ENCODE assay signal across 9 cellular contexts in the genomic region with DNA sequence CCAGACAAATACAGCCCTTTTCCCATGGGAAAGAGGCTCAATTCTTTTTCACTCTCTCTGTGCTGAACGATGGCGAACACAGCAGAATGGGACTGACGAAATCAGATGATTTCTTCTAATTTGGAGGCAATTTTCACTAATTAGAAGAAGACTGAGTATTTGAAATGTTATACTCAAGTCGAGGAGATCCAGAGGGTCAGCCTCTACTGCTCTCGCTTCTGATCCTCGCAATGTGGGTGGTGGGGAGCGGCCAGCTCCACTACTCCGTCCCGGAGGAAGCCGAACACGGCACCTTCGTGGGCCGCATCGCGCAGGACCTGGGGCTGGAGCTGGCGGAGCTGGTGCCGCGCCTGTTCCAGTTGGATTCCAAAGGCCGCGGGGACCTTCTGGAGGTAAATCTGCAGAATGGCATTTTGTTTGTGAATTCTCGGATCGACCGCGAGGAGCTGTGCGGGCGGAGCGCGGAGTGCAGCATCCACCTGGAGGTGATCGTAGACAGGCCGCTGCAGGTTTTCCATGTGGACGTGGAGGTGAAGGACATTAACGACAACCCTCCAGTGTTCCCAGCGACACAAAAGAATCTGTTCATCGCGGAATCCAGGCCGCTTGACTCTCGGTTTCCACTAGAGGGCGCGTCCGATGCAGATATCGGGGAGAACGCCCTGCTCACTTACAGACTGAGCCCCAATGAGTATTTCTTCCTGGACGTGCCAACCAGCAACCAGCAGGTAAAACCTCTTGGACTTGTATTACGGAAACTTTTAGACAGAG. TPM values are rescaled to one million over a fixed set of nuclear protein-coding genes. Genes with fewer than 3 reads are reported as not detected.
DNase-seq lines count a peak whose midpoint lies in the region; ATAC-seq, FAIRE-seq and TF ChIP-seq lines count a peak whose summit lies in the region.
"Not testable (repeated sequence)": the region's sequence is repeated elsewhere in the genome, so short reads cannot be mapped to it uniquely, and the experiment has no call there.
"Had no signal": no experiment of that assay in that cellular context is flagged by ENCODE, and none has a peak within 500 bp of the region (broad histone marks: within the 10 kb centered on the region; RNA-seq: fewer than 3 reads in every experiment).

A gene with protein sequence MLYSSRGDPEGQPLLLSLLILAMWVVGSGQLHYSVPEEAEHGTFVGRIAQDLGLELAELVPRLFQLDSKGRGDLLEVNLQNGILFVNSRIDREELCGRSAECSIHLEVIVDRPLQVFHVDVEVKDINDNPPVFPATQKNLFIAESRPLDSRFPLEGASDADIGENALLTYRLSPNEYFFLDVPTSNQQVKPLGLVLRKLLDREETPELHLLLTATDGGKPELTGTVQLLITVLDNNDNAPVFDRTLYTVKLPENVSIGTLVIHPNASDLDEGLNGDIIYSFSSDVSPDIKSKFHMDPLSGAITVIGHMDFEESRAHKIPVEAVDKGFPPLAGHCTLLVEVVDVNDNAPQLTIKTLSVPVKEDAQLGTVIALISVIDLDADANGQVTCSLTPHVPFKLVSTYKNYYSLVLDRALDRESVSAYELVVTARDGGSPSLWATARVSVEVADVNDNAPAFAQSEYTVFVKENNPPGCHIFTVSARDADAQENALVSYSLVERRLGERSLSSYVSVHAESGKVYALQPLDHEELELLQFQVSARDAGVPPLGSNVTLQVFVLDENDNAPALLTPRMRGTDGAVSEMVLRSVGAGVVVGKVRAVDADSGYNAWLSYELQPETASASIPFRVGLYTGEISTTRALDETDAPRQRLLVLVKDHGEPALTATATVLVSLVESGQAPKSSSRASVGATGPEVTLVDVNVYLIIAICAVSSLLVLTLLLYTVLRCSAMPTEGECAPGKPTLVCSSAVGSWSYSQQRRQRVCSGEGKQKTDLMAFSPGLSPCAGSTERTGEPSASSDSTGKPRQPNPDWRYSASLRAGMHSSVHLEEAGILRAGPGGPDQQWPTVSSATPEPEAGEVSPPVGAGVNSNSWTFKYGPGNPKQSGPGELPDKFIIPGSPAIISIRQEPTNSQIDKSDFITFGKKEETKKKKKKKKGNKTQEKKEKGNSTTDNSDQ (plus strand): TSS at position 51 of the 771 bp plus-strand sequence. CDS start 114 bp downstream, at position 165.

- TF ChIP-seq CTCF in astrocyte (IDR thresholded peaks at IDR 0.05; ENCODE audit: insufficient read depth, low read depth, low read length); glutamatergic neuron (IDR thresholded peaks at IDR 0.05; ENCODE audit: partially characterized antibody, unreplicated experiment); HepG2 (CRISPR knock-in tag; IDR thresholded peaks at IDR 0.05): not testable (repeated sequence)
- TF ChIP-seq CTCF in dorsolateral prefrontal cortex (IDR thresholded peaks at IDR 0.05 in 54 of 56, conservative IDR thresholded peaks at IDR 0.05 in 2 of 56; ENCODE audit: low read depth in 1 of 56, partially characterized antibody in 56 of 56) (peak in 2 of 56 donors; percentile 11 to 20), smooth muscle cell (IDR thresholded peaks at IDR 0.05; ENCODE audit: borderline replicate concordance, insufficient read depth, poor library complexity, severe bottlenecking) (peak; percentile 13)

- not testable (repeated sequence) for H3K4me1 Mint-ChIP-seq in astrocyte (ENCODE audit: low read depth, unreplicated experiment); glutamatergic neuron (ENCODE audit: low read depth, unreplicated experiment)

- not testable (repeated sequence) for H2AFZ ChIP-seq in astrocyte (ENCODE audit: low read depth, low read length); HepG2 (ENCODE audit: low read length)
- peak within 1 kb of the TSS; percentile 72 for H2AFZ ChIP-seq in smooth muscle cell (ENCODE audit: low read depth)

- H3K4me1 ChIP-seq in astrocyte (ENCODE audit: insufficient read depth, low read length); HepG2 (ENCODE audit: insufficient read depth, low read length); smooth muscle cell (ENCODE audit: low read depth): not testable (repeated sequence)

- not testable (repeated sequence) for H3K9me3 Mint-ChIP-seq in astrocyte (ENCODE audit: unreplicated experiment)
- peaks cover 10% of the 10 kb centered on the region for H3K9me3 Mint-ChIP-seq in glutamatergic neuron (ENCODE audit: unreplicated experiment)

- not testable (repeated sequence) for BruUV-seq in HepG2 (replicated peaks; lab: Mats Ljungman, UMichigan)

- not testable (repeated sequence) for H3K9ac ChIP-seq in astrocyte (ENCODE audit: low read length); HepG2 (ENCODE audit: insufficient read depth, low read depth, low read length)
- H3K9ac ChIP-seq in smooth muscle cell (ENCODE audit: low read depth) = peak within 1 kb of the TSS; percentile 34

- not testable (repeated sequence) for H4K20me1 ChIP-seq in astrocyte (ENCODE audit: insufficient read depth, low read length); HepG2 (ENCODE audit: insufficient read depth, low read length); smooth muscle cell (ENCODE audit: low read depth)

- not testable (repeated sequence) for FAIRE-seq in astrocyte (lab: Jason Lieb, UNC); HepG2 (lab: Jason Lieb, UNC)

- peak; percentile 57; the same call in 2 of the 3 replicates for ATAC-seq in HepG2

- not testable (repeated sequence) for TF ChIP-seq EP300 in HepG2 (IDR thresholded peaks at IDR 0.05; ENCODE audit: low read depth in 2 of 2, low read length in 2 of 2); HepG2 (CRISPR knock-in tag; IDR thresholded peaks at IDR 0.05; ENCODE audit: borderline replicate concordance)

- H3K79me2 ChIP-seq in astrocyte (ENCODE audit: insufficient read depth, low read length); HepG2 (ENCODE audit: insufficient read depth, low read length); smooth muscle cell (ENCODE audit: low read depth): not testable (repeated sequence)

- in situ Hi-C loops in HepG2 (cut with HindIII; ENCODE audit: extremely low pct_ligation_motif_present, low pct_unique_long_range_greater_than_20kb) = not testable (repeated sequence)

- not testable (repeated sequence) for H3K36me3 ChIP-seq in astrocyte (ENCODE audit: insufficient read depth, low read length); HepG2 (replicated peaks in 1 of 2; ENCODE audit: control insufficient read depth in 1 of 2, insufficient read depth in 2 of 2, low read length in 2 of 2); smooth muscle cell (ENCODE audit: low read depth)

- peaks cover 13% of the 10 kb centered on the region for H3K36me3 Mint-ChIP-seq in astrocyte (ENCODE audit: low read depth, unreplicated experiment)
- H3K36me3 Mint-ChIP-seq in glutamatergic neuron (ENCODE audit: unreplicated experiment) = peaks cover 34% of the 10 kb centered on the region

- CTCF ChIA-PET in HepG2 (lab: Yijun Ruan, JAX; ENCODE audit: low intra/inter-chr PET ratio, low total read pairs) = not testable (repeated sequence)

- H3K27ac Mint-ChIP-seq in astrocyte (ENCODE audit: unreplicated experiment) = not testable (repeated sequence)
- H3K27ac Mint-ChIP-seq in glutamatergic neuron (ENCODE audit: unreplicated experiment) = peak within 1 kb of the TSS; percentile 91

- H3K4me3 Mint-ChIP-seq in astrocyte (ENCODE audit: unreplicated experiment) (peak within 1 kb of the TSS; percentile 76), glutamatergic neuron (ENCODE audit: unreplicated experiment) (peak within 1 kb of the TSS; percentile 91)

- not testable (repeated sequence) for H3K4me3 ChIP-seq in astrocyte (ENCODE audit: insufficient read depth, low read depth, low read length); HepG2 (replicated peaks in 1 of 3; ENCODE audit: insufficient read depth in 1 of 3, low read depth in 2 of 3, low read length in 3 of 3)
- H3K4me3 ChIP-seq in dorsolateral prefrontal cortex (peak within 1 kb of the TSS in 35 of 59 donors; percentile 0 to 56 (median 23)), smooth muscle cell (peak within 1 kb of the TSS; percentile 48)

- intact Hi-C loops in dorsolateral prefrontal cortex (cut with DNase I); HepG2 (cut with micrococcal nuclease; ENCODE audit: unreplicated experiment): not testable (repeated sequence)

- WGBS in HepG2 (ENCODE audit: low lambda C conversion rate) = 80% methylated on average over 36 of the region's 44 CpGs
- 51% methylated on average over 37 of the region's 44 CpGs for WGBS in smooth muscle cell (ENCODE audit: low lambda C conversion rate)

- not testable (repeated sequence) for TF ChIP-seq RAD21 in HepG2 (CRISPR knock-in tag; IDR thresholded peaks at IDR 0.05)

- not testable (repeated sequence) for H3F3A ChIP-seq in smooth muscle cell (ENCODE audit: low read depth)

- not testable (repeated sequence) for H3K9me3 ChIP-seq in astrocyte (ENCODE audit: insufficient read depth, low read depth, low read length); HepG2 (ENCODE audit: low read length); smooth muscle cell (replicated peaks; ENCODE audit: low read depth)

- H3K27me3 Mint-ChIP-seq in astrocyte (ENCODE audit: low read depth, unreplicated experiment); glutamatergic neuron (ENCODE audit: unreplicated experiment): not testable (repeated sequence)

- not testable (repeated sequence) for H3K27ac ChIP-seq in astrocyte (ENCODE audit: low read depth, low read length); dorsolateral prefrontal cortex; HepG2 (ENCODE audit: extremely low read length, insufficient read depth, low read length); smooth muscle cell (ENCODE audit: low read depth)

- not testable (repeated sequence) for H3K27me3 ChIP-seq in astrocyte (ENCODE audit: insufficient read depth, low read length); HepG2 (ENCODE audit: control insufficient read depth in 1 of 2, insufficient read depth in 2 of 2, low read length in 2 of 2); smooth muscle cell (ENCODE audit: low read depth)
- peaks cover 0 to 23% (median 0%) of the 10 kb centered on the region in 45 donors for H3K27me3 ChIP-seq in dorsolateral prefrontal cortex

- DNase-seq in EH (ENCODE audit: low read depth) = peak; percentile 4
- peak; percentile 67 for DNase-seq in NCI-H1436 (lab: John Stamatoyannopoulos, UW)
- DNase-seq in astrocyte (ENCODE audit: low read depth); dorsolateral prefrontal cortex; glutamatergic neuron; HepG2 (ENCODE audit: low spot score); smooth muscle cell (lab: John Stamatoyannopoulos, UW; ENCODE audit: unreplicated experiment): not testable (repeated sequence)

- POLR2A ChIA-PET in HepG2 (lab: Yijun Ruan, JAX) = not testable (repeated sequence)

- not testable (repeated sequence) for TF ChIP-seq POLR2A in HepG2 (IDR thresholded peaks at IDR 0.05; ENCODE audit: insufficient read depth in 1 of 2, low read depth in 2 of 2, low read length in 2 of 2)

- not testable (repeated sequence) for H3K4me2 ChIP-seq in astrocyte (ENCODE audit: low read length); HepG2 (ENCODE audit: low read depth, low read length)
- H3K4me2 ChIP-seq in smooth muscle cell = peak within 1 kb of the TSS; percentile 79

RNA-seq across cellular contexts. Expression of the gene that starts here (rescaled TPM):
- 0.95 and 1.1 TPM in 2 replicates for total RNA-seq in astrocyte
- 1 to 10 TPM in 118 of 120 experiments, not detected in 2; 1.5 to 9.2 (median 4.3) TPM for total RNA-seq in dorsolateral prefrontal cortex
- 18.9 TPM for total RNA-seq in glutamatergic neuron (ENCODE audit: unreplicated experiment)
- 0.03 TPM in 1 of 2 replicates, not detected in the other for total RNA-seq in HepG2 (2016; rRNA removed; fragmentation: Illumina TruSeq; extraction: Trizol)
- total RNA-seq in HepG2 (2016; cell fraction: cytosol; rRNA removed; fragmentation: Illumina TruSeq; extraction: Trizol; ENCODE audit: low read depth) = under 0.01 TPM in 1 of 2 replicates, not detected in the other
- 0.04 TPM in 1 of 2 replicates, not detected in the other for total RNA-seq in HepG2 (2016; cell fraction: insoluble cytoplasmic fraction; rRNA removed; fragmentation: Illumina TruSeq; extraction: Trizol)
- total RNA-seq in HepG2 (2016; cell fraction: membrane; rRNA removed; fragmentation: Illumina TruSeq; extraction: Trizol) = not detected in 2 replicates
- 0.09 and 0.28 TPM in 2 replicates for total RNA-seq in HepG2 (2016; cell fraction: nucleus; rRNA removed; fragmentation: Illumina TruSeq; extraction: Trizol)
- 0.03 and 0.04 TPM in 2 replicates for polyA plus RNA-seq in HepG2 (2011; rRNA removed)
- polyA plus RNA-seq in HepG2 (2011; cell fraction: cytosol; rRNA removed) = 0.01 TPM in 1 of 2 replicates, not detected in the other
- 0.03 and 0.05 TPM in 2 replicates for polyA plus RNA-seq in HepG2 (2011; cell fraction: nucleus; rRNA removed)
- polyA plus RNA-seq in HepG2 (2012) = not detected in 2 replicates
- polyA plus RNA-seq in HepG2 (2016; cell fraction: cytosol; fragmentation: Illumina TruSeq; extraction: Trizol; ENCODE audit: low read depth) = not detected in 2 replicates
- not detected in 2 replicates for polyA plus RNA-seq in HepG2 (2016; cell fraction: insoluble cytoplasmic fraction; fragmentation: Illumina TruSeq; extraction: Trizol; ENCODE audit: low read depth)
- polyA plus RNA-seq in HepG2 (2016; cell fraction: membrane; fragmentation: Illumina TruSeq; extraction: Trizol; ENCODE audit: low read depth) = not detected in 2 replicates
- polyA plus RNA-seq in HepG2 (2016; cell fraction: nucleus; fragmentation: Illumina TruSeq; extraction: Trizol; ENCODE audit: insufficient read depth, low read depth) = 0.16 TPM in 1 of 2 replicates, not detected in the other
- polyA minus RNA-seq in HepG2 (2011; rRNA and poly(A)+ RNA removed; ENCODE audit: low replicate concordance) = 0.02 and 0.16 TPM in 2 replicates
- polyA minus RNA-seq in HepG2 (2011; cell fraction: cytosol; rRNA and poly(A)+ RNA removed) = 0.09 TPM in 1 of 2 replicates, not detected in the other
- polyA minus RNA-seq in HepG2 (2011; cell fraction: nucleus; rRNA and poly(A)+ RNA removed) = 0.52 and 0.62 TPM in 2 replicates
- total RNA-seq in smooth muscle cell = 1.7 and 2.1 TPM in 2 replicates
- 0.27 and 0.43 TPM in 2 replicates for polyA plus RNA-seq in smooth muscle cell
- total RNA-seq: CD4-positive, alpha-beta T cell; Right ventricle myocardium inferior had no signal

Comparison
In these comparisons a context has a peak if more than half of its experiments do, and no peak if none do; other contexts are left out.
1. Peak in ATAC-seq in HepG2; RNA of the gene not detected or under 1 TPM.